In genomic region chr9:8960254-8960653, GRCh38 we compare ENCODE assay signal across 20 cellular contexts.
"Had no signal": no experiment of that assay in that cellular context is flagged by ENCODE, and none has a peak within 500 bp of the region (broad histone marks: within the 10 kb centered on the region; RNA-seq: fewer than 3 reads in every experiment).

No MANE protein-coding gene starts in this region.

- H3K27ac Mint-ChIP-seq: IgD-negative memory B cell had no signal

- DNase-seq: Kasumi-1, MM.1S, NCI-H1092 treated with DMSO at 0.1 percent for 48 hours, NCI-H1436, NCI-H187, NCI-H2029, NCI-H2081 treated with DMSO at 0.1 percent for 48 hours, NCI-H2171, NCI-H226, NCI-H446, NCI-H510A, NCI-H524 treated with DMSO at 0.1 percent for 48 hours, NCI-H774, RPMI8226, SHP77, SJCRH30 had no signal

- H3K4me3 ChIP-seq: K562, SJCRH30 had no signal

- H3K36me3 Mint-ChIP-seq: IgD-negative memory B cell had no signal

- H3K27me3 ChIP-seq: SJCRH30 had no signal

- H3K9me3 ChIP-seq: SJCRH30 had no signal

- H3K9ac ChIP-seq: KMS-11 had no signal

- H3K36me3 ChIP-seq: SJCRH30 had no signal

- H3K4me1 Mint-ChIP-seq: IgD-negative memory B cell had no signal

- H3K27ac ChIP-seq: KMS-11, SJCRH30 had no signal

- H3K4me3 Mint-ChIP-seq: IgD-negative memory B cell had no signal

- H3K27me3 Mint-ChIP-seq: IgD-negative memory B cell had no signal

- H3K4me1 ChIP-seq: SJCRH30 had no signal

- ATAC-seq: K562, SK-N-SH treated with all-trans-retinoic acid at 6 μM for 48 hours had no signal
